8 cellular contexts compared by ENCODE assay signal in genomic region chr16:57601801-57602478, GRCh38.
DNase-seq lines count a peak whose midpoint lies in the region; ATAC-seq and TF ChIP-seq lines count a peak whose summit lies in the region.

No MANE protein-coding gene starts in this region.

- peaks cover 56% of the 10 kb centered on the region for H3K4me1 Mint-ChIP-seq in activated naive CD4-positive, alpha-beta T cell treated with anti-CD3 and anti-CD28 coated beads, Interleukin-2, amount 10 ng/mL, durations not matched to agents 7 days and 5 days

- peak overlapping the region; percentile 53 for H3K9ac ChIP-seq in MM.1S (ENCODE audit: low read length)

- DNase-seq in MM.1S, result peak; percentile 91
- peak; percentile 81 for DNase-seq in activated naive CD4-positive, alpha-beta T cell treated with anti-CD3 and anti-CD28 coated beads, Interleukin-2, amount 10 ng/mL, durations not matched to agents 7 days and 5 days
- peak; percentile 28 for DNase-seq in stimulated activated CD4-positive, alpha-beta T cell treated with anti-CD3 and anti-CD28 coated beads, Interleukin-4, amount 100 ng/mL, for 1 hour
- no peak for DNase-seq in DMS 273 treated with DMSO at 0.1 percent for 48 hours (lab: John Stamatoyannopoulos, UW)
- DNase-seq in NCI-H524 (lab: John Stamatoyannopoulos, UW), result no peak
- no peak for DNase-seq in DMS 273 (lab: John Stamatoyannopoulos, UW; ENCODE audit: unreplicated experiment)

- peaks cover 4% of the 10 kb centered on the region for H3K27me3 Mint-ChIP-seq in activated naive CD4-positive, alpha-beta T cell treated with anti-CD3 and anti-CD28 coated beads, Interleukin-2, amount 10 ng/mL, durations not matched to agents 7 days and 5 days

- H3K4me2 ChIP-seq in MM.1S (ENCODE audit: low read depth, low read length), result peak overlapping the region; percentile 41

- peaks cover 25% of the 10 kb centered on the region for H3F3A ChIP-seq in MM.1S (ENCODE audit: insufficient read depth, low read length)

- H3K9me3 Mint-ChIP-seq in activated naive CD4-positive, alpha-beta T cell treated with anti-CD3 and anti-CD28 coated beads, Interleukin-2, amount 10 ng/mL, durations not matched to agents 7 days and 5 days, result peaks cover 3% of the 10 kb centered on the region

- ATAC-seq in GM18508 (IDR thresholded peaks at IDR 0.05; ENCODE audit: insufficient read depth, unreplicated experiment) (peak; percentile 64), GM21723 (IDR thresholded peaks at IDR 0.05; ENCODE audit: unreplicated experiment) (peak; percentile 88)

- H4K20me1 ChIP-seq in MM.1S (ENCODE audit: insufficient read depth, low read length), result no peaks in the 10 kb centered on the region

- peak overlapping the region; percentile 90 for H3K27ac ChIP-seq in MM.1S (ENCODE audit: low read length)

- H3K4me1 ChIP-seq in MM.1S (ENCODE audit: low read length), result peaks cover 50% of the 10 kb centered on the region

- peak overlapping the region; percentile 22 for H3K4me3 Mint-ChIP-seq in activated naive CD4-positive, alpha-beta T cell treated with anti-CD3 and anti-CD28 coated beads, Interleukin-2, amount 10 ng/mL, durations not matched to agents 7 days and 5 days

- peak overlapping the region; percentile 65 for H2AFZ ChIP-seq in MM.1S (ENCODE audit: low read length)

- no peaks in the 10 kb centered on the region for H3K27me3 ChIP-seq in MM.1S (replicated peaks; ENCODE audit: insufficient read depth, low read length)

- H3K36me3 Mint-ChIP-seq in activated naive CD4-positive, alpha-beta T cell treated with anti-CD3 and anti-CD28 coated beads, Interleukin-2, amount 10 ng/mL, durations not matched to agents 7 days and 5 days, result peaks cover 7% of the 10 kb centered on the region

- no peak for TF ChIP-seq CTCF in MM.1S (IDR thresholded peaks at IDR 0.05; ENCODE audit: low read length)

- H3K36me3 ChIP-seq in MM.1S (replicated peaks; ENCODE audit: insufficient read depth, low read length), result no peaks in the 10 kb centered on the region

- H3K9me3 ChIP-seq in MM.1S (replicated peaks; ENCODE audit: insufficient read depth, low read length), result no peaks in the 10 kb centered on the region

- H3K4me3 ChIP-seq in MM.1S (ENCODE audit: low read length), result peak overlapping the region; percentile 3; the same call in 1 of the 2 replicates

- CTCF ChIA-PET in activated naive CD4-positive, alpha-beta T cell treated with anti-CD3 and anti-CD28 coated beads, Interleukin-2, amount 10 ng/mL, durations not matched to agents 7 days and 5 days (lab: Charles Lee), result interaction anchor here (0.7 to 7.5 kb wide), 12 partner anchors 9 to 134 kb away, joined by 3 to 93 read pairs (median 4); partner anchors contain the start of genes CCDC102A and KATNB1

- no peaks in the 10 kb centered on the region for H3K79me2 ChIP-seq in MM.1S (ENCODE audit: low read length)

- H3K9me2 ChIP-seq in MM.1S (replicated peaks; ENCODE audit: insufficient read depth, low read length), result no peaks in the 10 kb centered on the region

- H3K27ac Mint-ChIP-seq in activated naive CD4-positive, alpha-beta T cell treated with anti-CD3 and anti-CD28 coated beads, Interleukin-2, amount 10 ng/mL, durations not matched to agents 7 days and 5 days, result peak overlapping the region; percentile 97

Comparison
In these comparisons a context has a peak if more than half of its experiments do, and no peak if none do; other contexts are left out.
1. DNase-seq: peak in MM.1S (single experiment), activated naive CD4-positive, alpha-beta T cell treated with anti-CD3 and anti-CD28 coated beads, Interleukin-2, amount 10 ng/mL, durations not matched to agents 7 days and 5 days (single experiment) and stimulated activated CD4-positive, alpha-beta T cell treated with anti-CD3 and anti-CD28 coated beads, Interleukin-4, amount 100 ng/mL, for 1 hour (single experiment); none in DMS 273 treated with DMSO at 0.1 percent for 48 hours (single experiment), NCI-H524 (0 of 2) and DMS 273 (single experiment).